8 cellular contexts compared by ENCODE assay signal in the genomic region with DNA sequence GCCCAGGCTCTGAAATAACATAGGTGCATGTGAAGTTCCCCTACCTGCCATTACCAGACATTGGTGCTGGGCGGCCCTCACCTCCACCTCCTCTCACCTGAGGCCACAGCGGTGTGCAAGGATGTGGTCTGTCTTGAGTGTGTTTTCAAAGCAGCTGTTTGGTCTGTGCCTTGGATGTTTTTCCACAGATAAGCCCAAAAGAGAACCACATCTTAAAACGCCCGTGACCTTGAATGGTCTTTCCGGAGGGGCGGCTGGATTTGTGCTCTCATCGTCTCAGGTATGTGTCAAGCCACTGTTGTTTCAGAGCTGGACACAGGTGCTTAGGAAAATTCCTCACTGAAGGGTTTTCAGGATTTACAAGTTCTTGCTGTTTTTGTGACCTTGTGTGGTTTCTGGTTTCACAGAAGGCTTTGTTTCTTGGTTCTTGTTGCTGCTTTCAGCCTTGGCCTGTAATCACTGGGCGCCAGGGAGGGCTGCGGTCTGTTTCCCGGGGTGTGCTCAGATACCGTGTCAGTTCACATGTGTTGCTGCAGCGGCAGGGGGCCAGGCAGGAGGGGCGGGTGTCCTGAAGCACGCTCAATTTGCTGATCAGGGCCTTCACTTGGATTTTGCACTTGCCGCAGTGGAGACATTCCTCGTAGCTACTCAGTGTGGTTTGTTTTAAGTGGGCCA.
DNase-seq lines count a peak whose midpoint lies in the region; ATAC-seq and TF ChIP-seq lines count a peak whose summit lies in the region.

No MANE protein-coding gene starts in this region.

- H3K4me1 Mint-ChIP-seq in CD4-positive, alpha-beta memory T cell: peaks cover 11 to 25% (median 17%) of the 10 kb centered on the region in 4 donors
- peaks cover 50% of the 10 kb centered on the region for H3K4me1 Mint-ChIP-seq in neural progenitor cell

- H3K27me3 ChIP-seq in CD4-positive, alpha-beta memory T cell (ENCODE audit: insufficient read depth, low read length): no peaks in the 10 kb centered on the region
- H3K27me3 ChIP-seq in neural progenitor cell: no peaks in the 10 kb centered on the region

- H3K79me2 ChIP-seq in neural progenitor cell (ENCODE audit: low read depth): peaks cover 93% of the 10 kb centered on the region

- no peak overlapping the region for H3K4me3 ChIP-seq in CD4-positive, alpha-beta memory T cell (ENCODE audit: low read length in 2 of 2)
- H3K4me3 ChIP-seq in neural progenitor cell: no peak overlapping the region

- POLR2A ChIA-PET in CD4-positive, alpha-beta memory T cell (lab: Charles Lee; ENCODE audit: partially characterized antibody): no interaction called here

- no peak overlapping the region for H3K27ac ChIP-seq in CD4-positive, alpha-beta memory T cell (ENCODE audit: low read depth, low read length)
- H3K27ac ChIP-seq in caudate nucleus (ENCODE audit: low read depth, low read length) (peak overlapping the region; percentile 39), neural progenitor cell (no peak overlapping the region)

- TF ChIP-seq CTCF in neural progenitor cell (IDR thresholded peaks at IDR 0.05): no peak

- peak in 4 of 5 donors; percentile 2 to 11 (median 7) for DNase-seq in CD4-positive, alpha-beta memory T cell
- DNase-seq in NCI-H187 (lab: John Stamatoyannopoulos, UW) (peak; percentile 36 to 59), caudate nucleus (lab: John Stamatoyannopoulos, UW) (no peak), neural progenitor cell (ENCODE audit: low spot score) (no peak), NCI-H1436 (lab: John Stamatoyannopoulos, UW) (no peak), GOT3 (lab: John Stamatoyannopoulos, UW) (no peak)

- peaks cover 4% of the 10 kb centered on the region in 2 donors for H3K27me3 Mint-ChIP-seq in CD4-positive, alpha-beta memory T cell
- peaks cover 6% of the 10 kb centered on the region for H3K27me3 Mint-ChIP-seq in neural progenitor cell (ENCODE audit: insufficient read depth, low read depth)

- peak overlapping the region in 7 of 8 donors; percentile 30 to 62 (median 55) for H3K4me3 Mint-ChIP-seq in CD4-positive, alpha-beta memory T cell
- no peak overlapping the region for H3K4me3 Mint-ChIP-seq in neural progenitor cell

- peaks cover 97% of the 10 kb centered on the region for H4K20me1 ChIP-seq in neural progenitor cell (ENCODE audit: low read depth)

- H3K4me2 ChIP-seq in neural progenitor cell: no peak overlapping the region

- no peak overlapping the region for H3K9ac ChIP-seq in neural progenitor cell

- peaks cover 25% of the 10 kb centered on the region for H3F3A ChIP-seq in neural progenitor cell (ENCODE audit: low read depth)

- no peaks in the 10 kb centered on the region for H3K9me3 ChIP-seq in CD4-positive, alpha-beta memory T cell (ENCODE audit: control insufficient read depth in 1 of 2, low read length in 2 of 2)
- H3K9me3 ChIP-seq in neural progenitor cell (ENCODE audit: low read depth): no peaks in the 10 kb centered on the region

- H3K36me3 Mint-ChIP-seq in CD4-positive, alpha-beta memory T cell: no peaks in the 10 kb centered on the region
- H3K36me3 Mint-ChIP-seq in neural progenitor cell: peaks cover 7% of the 10 kb centered on the region

- H3K36me3 ChIP-seq in CD4-positive, alpha-beta memory T cell (ENCODE audit: insufficient read depth, low read length): no peaks in the 10 kb centered on the region
- no peaks in the 10 kb centered on the region for H3K36me3 ChIP-seq in neural progenitor cell

- peaks cover 14% of the 10 kb centered on the region for H3K4me1 ChIP-seq in CD4-positive, alpha-beta memory T cell (ENCODE audit: insufficient read depth, low read length)
- H3K4me1 ChIP-seq in neural progenitor cell: peaks cover 20% of the 10 kb centered on the region

- CTCF ChIA-PET in CD4-positive, alpha-beta memory T cell (lab: Charles Lee; ENCODE audit: partially characterized antibody): interaction anchor here (5.1 to 7.2 kb wide), 2 partner anchors 16 to 106 kb away, joined by 36 to 137 read pairs; no protein-coding TSS in a partner anchor

- intact Hi-C loops in CD4-positive, alpha-beta memory T cell (cut with micrococcal nuclease): loop anchor here (1.0 to 5.0 kb wide), 2 partner anchors 119 to 131 kb away; no protein-coding TSS in a partner anchor

- peak overlapping the region in 6 of 7 donors; percentile 4 to 77 (median 45) for H3K27ac Mint-ChIP-seq in CD4-positive, alpha-beta memory T cell
- peak overlapping the region; percentile 88 for H3K27ac Mint-ChIP-seq in neural progenitor cell

- H2AFZ ChIP-seq in neural progenitor cell (replicated peaks): no peak overlapping the region

- ATAC-seq in GM21367 (IDR thresholded peaks at IDR 0.05; ENCODE audit: unreplicated experiment) (peak; percentile 54), HG02884 (IDR thresholded peaks at IDR 0.05; ENCODE audit: unreplicated experiment) (no peak)

- H3K9me3 Mint-ChIP-seq in CD4-positive, alpha-beta memory T cell: no peaks in the 10 kb centered on the region
- H3K9me3 Mint-ChIP-seq in neural progenitor cell: peaks cover 2% of the 10 kb centered on the region

Comparison
In these comparisons a context has a peak if more than half of its experiments do, and no peak if none do; other contexts are left out.
1. DNase-seq: peak in CD4-positive, alpha-beta memory T cell (4 of 5) and NCI-H187 (2 of 2); none in caudate nucleus (0 of 61), neural progenitor cell (single experiment), NCI-H1436 (single experiment) and GOT3 (single experiment).